1 cellular context compared by ENCODE assay signal in genomic region chr16:24755201-24755874, GRCh38.
TF ChIP-seq lines count a peak whose summit lies in the region.

No MANE protein-coding gene starts in this region.

TF ChIP-seq in GM23338, 12 proteins besides CTCF, POLR2A, EP300 and RAD21 (continued from another document):
- TF ChIP-seq ZNF462 (CRISPR knock-in tag; IDR thresholded peaks at IDR 0.05) (no peak), CREB1 (CRISPR knock-in tag; IDR thresholded peaks at IDR 0.05; ENCODE audit: low read depth) (no peak), REST (IDR thresholded peaks at IDR 0.05; ENCODE audit: unreplicated experiment) (no peak)
TF ChIP-seq in GM23338: peak in this region for 0.
